In genomic region chr2:169221745-169222369, GRCh38 we compare ENCODE assay signal across 8 cellular contexts.
DNase-seq lines count a peak whose midpoint lies in the region; ATAC-seq, FAIRE-seq and TF ChIP-seq lines count a peak whose summit lies in the region.

No MANE protein-coding gene starts in this region.

- FAIRE-seq in A204.1 (lab: Jason Lieb, UNC): peak; percentile 85

- H4K91ac ChIP-seq in H9 (ENCODE audit: insufficient read length, low read depth, low read length): no peak overlapping the region

- H3K27ac ChIP-seq in H9 (ENCODE audit: insufficient read length, low read depth, low read length): no peak overlapping the region
- no peak overlapping the region for H3K27ac ChIP-seq in PC-9

- no peak overlapping the region for H3K23ac ChIP-seq in H9 (ENCODE audit: insufficient read length, low read depth, low read length)

- no peaks in the 10 kb centered on the region for H3K27me3 Mint-ChIP-seq in H9 (ENCODE audit: low read depth)

- H3K27ac Mint-ChIP-seq in H9: no peak overlapping the region

- no peak overlapping the region for H3K4me2 ChIP-seq in H9 (ENCODE audit: insufficient read depth, insufficient read length, low read length)
- peak overlapping the region; percentile 21; the same call in 1 of the 2 replicates for H3K4me2 ChIP-seq in PC-9

- ATAC-seq in HG03039 (IDR thresholded peaks at IDR 0.05; ENCODE audit: unreplicated experiment) (no peak), HG02852 (IDR thresholded peaks at IDR 0.05; ENCODE audit: unreplicated experiment) (no peak)

- no peaks in the 10 kb centered on the region for H3K79me1 ChIP-seq in H9 (ENCODE audit: insufficient read depth, low read depth, low read length, poor library complexity, severe bottlenecking)

- H3K36me3 ChIP-seq in PC-9 (ENCODE audit: low read depth): no peaks in the 10 kb centered on the region

- H3K4ac ChIP-seq in H9 (ENCODE audit: low read depth, low read length): no peak overlapping the region

- no peak overlapping the region for H2BK12ac ChIP-seq in H9 (ENCODE audit: insufficient read length, low read depth, low read length)

- DNase-seq in H9 (no peak), PC-9 (no peak), germinal center (ENCODE audit: low spot score) (peak; percentile 3), GM03348 (ENCODE audit: low spot score) (no peak)
- DNase-seq in activated CD8-positive, alpha-beta memory T cell treated with anti-CD3 and anti-CD28 coated beads for 24 hours: no peak

- no peaks in the 10 kb centered on the region for H3K79me2 ChIP-seq in H9 (ENCODE audit: insufficient read depth, low read length)
- no peaks in the 10 kb centered on the region for H3K79me2 ChIP-seq in PC-9 (ENCODE audit: low read depth)

- no peaks in the 10 kb centered on the region for H3K36me3 Mint-ChIP-seq in H9 (ENCODE audit: insufficient read depth in 1 of 3, low read depth in 3 of 3)

- H2AFZ ChIP-seq in H9 (ENCODE audit: low read length) (no peak overlapping the region), PC-9 (peak overlapping the region; percentile 35; the same call in 1 of the 2 replicates)

- no peak overlapping the region for H3K4me3 Mint-ChIP-seq in H9

- CTCF ChIA-PET in PC-9 (lab: Charles Lee): interaction anchor here (0.7 kb wide), 1 partner anchor 346 kb away, joined by 4 read pairs; no protein-coding TSS in a partner anchor

- no peaks in the 10 kb centered on the region for H3K4me1 ChIP-seq in H9 (ENCODE audit: insufficient read depth, low read length)
- no peaks in the 10 kb centered on the region for H3K4me1 ChIP-seq in PC-9 (replicated peaks; ENCODE audit: insufficient read depth)

- intact Hi-C loops in PC-9 (cut with micrococcal nuclease; ENCODE audit: unreplicated experiment): loop anchor here (5.0 to 10.0 kb wide), 3 partner anchors 107 to 275 kb away; no protein-coding TSS in a partner anchor

- no peak overlapping the region for H4K5ac ChIP-seq in H9 (ENCODE audit: insufficient read length, low read depth, low read length)

- H3K9me3 Mint-ChIP-seq in H9: no peaks in the 10 kb centered on the region

- H3K27me3 ChIP-seq in H9 (ENCODE audit: insufficient read depth, low read length): no peaks in the 10 kb centered on the region
- H3K27me3 ChIP-seq in PC-9 (ENCODE audit: insufficient read depth, low read depth): no peaks in the 10 kb centered on the region

- H3K9me3 ChIP-seq in H9 (ENCODE audit: control insufficient read depth, low read depth, low read length) (no peaks in the 10 kb centered on the region), PC-9 (ENCODE audit: insufficient read depth, low read depth) (no peaks in the 10 kb centered on the region)

- H3F3A ChIP-seq in PC-9 (ENCODE audit: insufficient read depth, low read depth): no peaks in the 10 kb centered on the region

- no peak overlapping the region for H3T11ph ChIP-seq in H9 (ENCODE audit: low read length)

- H2BK20ac ChIP-seq in H9 (ENCODE audit: low read depth, low read length, poor library complexity, severe bottlenecking): no peak overlapping the region

- H2AK5ac ChIP-seq in H9 (ENCODE audit: insufficient read length, low read length): no peak overlapping the region

- no peaks in the 10 kb centered on the region for H3K9me2 ChIP-seq in PC-9 (ENCODE audit: insufficient read depth)

- H3K23me2 ChIP-seq in H9 (ENCODE audit: insufficient read length, low read depth, low read length, poor library complexity, severe bottlenecking): no peaks in the 10 kb centered on the region

- no peak overlapping the region for H2BK5ac ChIP-seq in H9 (ENCODE audit: insufficient read length, low read length)

- no peak overlapping the region for H2BK15ac ChIP-seq in H9 (ENCODE audit: low read depth, low read length)

- H3K14ac ChIP-seq in H9 (ENCODE audit: insufficient read depth, low read length): no peak overlapping the region

- H3K18ac ChIP-seq in H9 (ENCODE audit: insufficient read length, low read depth, low read length): no peak overlapping the region

- no peaks in the 10 kb centered on the region for H3K4me1 Mint-ChIP-seq in H9

- POLR2A ChIA-PET in PC-9 (lab: Charles Lee; ENCODE audit: unreplicated experiment): no interaction called here

- H3K56ac ChIP-seq in H9 (ENCODE audit: insufficient read length, low read depth, low read length): no peak overlapping the region

- no TSS peak for BruUV-seq in PC-9 (replicated peaks; lab: Mats Ljungman, UMichigan)

- TF ChIP-seq CTCF in H9 (conservative IDR thresholded peaks at IDR 0.05): peak; percentile 61
- peak; percentile 63 for TF ChIP-seq CTCF in PC-9 (conservative IDR thresholded peaks at IDR 0.05)

- no peak overlapping the region for H3K4me3 ChIP-seq in PC-9

- no peak overlapping the region for H4K8ac ChIP-seq in H9 (replicated peaks; ENCODE audit: insufficient read length, low read depth, low read length)

- no peak overlapping the region for H3K9ac ChIP-seq in H9 (ENCODE audit: extremely low read depth, insufficient read length, low read length)

- WGBS in H9 (ENCODE audit: extremely low coverage, insufficient read length, low lambda C conversion rate): no CpG with 5 or more reads among the region's 5 CpGs

- H2BK120ac ChIP-seq in H9 (ENCODE audit: low read depth, low read length, poor library complexity, severe bottlenecking): no peak overlapping the region

- H4K20me1 ChIP-seq in H9 (ENCODE audit: control insufficient read depth, insufficient read depth, insufficient read length) (no peaks in the 10 kb centered on the region), PC-9 (ENCODE audit: insufficient read depth) (no peaks in the 10 kb centered on the region)
